8 cellular contexts compared by ENCODE assay signal in the genomic region with DNA sequence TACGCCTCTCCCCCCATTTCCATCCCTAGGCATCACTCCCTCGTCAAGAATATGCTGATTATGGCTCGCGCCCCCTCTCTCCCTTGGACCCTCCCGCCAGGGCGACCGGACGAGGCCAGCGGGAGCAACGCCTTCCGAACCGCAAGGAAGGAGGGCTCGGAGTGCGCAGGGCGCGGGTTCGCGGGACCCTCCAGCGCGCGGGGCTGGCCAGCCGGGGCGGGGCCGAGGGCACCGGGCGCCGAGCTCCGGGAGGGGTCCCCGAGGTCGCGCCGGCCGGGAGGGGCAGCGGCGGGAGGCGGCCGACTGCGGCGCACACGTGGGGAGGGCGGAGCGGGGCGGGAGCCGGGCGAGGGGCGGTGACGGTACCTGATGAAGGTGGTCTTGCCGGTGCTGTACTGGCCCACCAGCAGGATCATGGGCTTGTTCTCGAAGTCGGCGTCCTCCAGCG. TPM values are rescaled to one million over a fixed set of nuclear protein-coding genes. Genes with fewer than 3 reads are reported as not detected.
DNase-seq lines count a peak whose midpoint lies in the region; ATAC-seq and TF ChIP-seq lines count a peak whose summit lies in the region.

No MANE protein-coding gene starts in this region.

- no peaks in the 10 kb centered on the region; the same call in 1 of the 2 replicates for H3K36me3 Mint-ChIP-seq in WTC11

- peaks cover 31% of the 10 kb centered on the region for H3K4me1 Mint-ChIP-seq in WTC11

- H3K27me3 ChIP-seq in heart left ventricle, result no peaks in the 10 kb centered on the region

- peak overlapping the region; percentile 85 for H3K4me3 Mint-ChIP-seq in WTC11

- WGBS in heart left ventricle, 4 donors, result 0 to 3% (median 1%) methylated on average over 6 to 52 of the region's 52 CpGs

- peaks cover 14 to 50% (median 43%) of the 10 kb centered on the region in 12 donors for H3K4me1 ChIP-seq in heart left ventricle

- peak overlapping the region; percentile 77 to 97 (median 94) for H3K27ac ChIP-seq in heart left ventricle

- POLR2A ChIA-PET in WTC11 (lab: Charles Lee), result interaction anchor here (0.8 to 1.2 kb wide), 3 partner anchors 18 to 198 kb away, joined by 3 to 8 read pairs (median 5); a partner anchor contains a TSS

- peak; percentile 36 for DNase-seq in stimulated activated CD8-positive, alpha-beta memory T cell treated with anti-CD3 and anti-CD28 coated beads, Interleukin-15, amount 100 ng/mL, for 1 hour (ENCODE audit: low read depth)
- DNase-seq in stimulated activated CD8-positive, alpha-beta memory T cell treated with anti-CD3 and anti-CD28 coated beads, Interleukin-4, amount 100 ng/mL, for 48 hours, result no peak
- DNase-seq in WTC11 (ENCODE audit: low spot score) (peak; percentile 59), heart left ventricle (peak in 1 of 5 donors; percentile 44), retinal pigment epithelial cell (ENCODE audit: low read depth) (no peak), UCSD-AML1 (lab: John Stamatoyannopoulos, UW; ENCODE audit: unreplicated experiment) (no peak)
- DNase-seq in stimulated activated CD4-positive, alpha-beta T cell treated with anti-CD3 and anti-CD28 coated beads, Interleukin-4, amount 100 ng/mL, for 4 hours, result no peak

- H3K9me3 Mint-ChIP-seq in WTC11, result no peaks in the 10 kb centered on the region

- H3K36me3 ChIP-seq in heart left ventricle, result no peaks in the 10 kb centered on the region

- no peaks in the 10 kb centered on the region; the same call in 1 of the 2 replicates for H3K27me3 Mint-ChIP-seq in WTC11 (ENCODE audit: low read depth)

- TF ChIP-seq POLR2A in heart left ventricle (IDR thresholded peaks at IDR 0.05), result no peak

- TF ChIP-seq CTCF in WTC11 (IDR thresholded peaks at IDR 0.05), result no peak
- no peak for TF ChIP-seq CTCF in heart left ventricle (IDR thresholded peaks at IDR 0.05)
- no peak for TF ChIP-seq CTCF in retinal pigment epithelial cell (conservative IDR thresholded peaks at IDR 0.05; ENCODE audit: low read depth, low read length)

- CTCF ChIA-PET in WTC11 (lab: Charles Lee), result interaction anchor here (0.6 to 3.2 kb wide), 20 partner anchors 8 to 413 kb away, joined by 3 to 18 read pairs (median 5); a partner anchor contains a TSS

- H3K27ac Mint-ChIP-seq in WTC11, result peak overlapping the region; percentile 45; the same call in 1 of the 2 replicates

- peak; percentile 23 for ATAC-seq in HG03025 (IDR thresholded peaks at IDR 0.05; ENCODE audit: low FRiP score, unreplicated experiment)
- peak; percentile 13 for ATAC-seq in WTC11
- ATAC-seq in heart left ventricle, result peak in 3 of 4 donors; percentile 0 to 62 (median 55)

- H3K4me3 ChIP-seq in heart left ventricle, result peak overlapping the region; percentile 68 to 99 (median 89)
- peak overlapping the region; percentile 87 for H3K4me3 ChIP-seq in retinal pigment epithelial cell (ENCODE audit: low read length)

- intact Hi-C loops in heart left ventricle (cut with DNase I), result loop anchor here in 8 of 10 donors (5.0 to 10.0 kb wide), 8 partner anchors 40 to 200 kb away; a partner anchor contains a TSS

- no peaks in the 10 kb centered on the region for H3K9me3 ChIP-seq in heart left ventricle

TF ChIP-seq in WTC11, 78 proteins besides CTCF, POLR2A, EP300 and RAD21:
- TF ChIP-seq SP1 (CRISPR knock-in tag; conservative IDR thresholded peaks at IDR 0.05) (no peak), ZNF423 (CRISPR knock-in tag; IDR thresholded peaks at IDR 0.05) (peak; percentile 46; the same call in 1 of the 2 replicates), GABPB1 (CRISPR knock-in tag; IDR thresholded peaks at IDR 0.05) (no peak), TEAD4 (CRISPR knock-in tag; IDR thresholded peaks at IDR 0.05) (no peak), MYBL2 (CRISPR knock-in tag; IDR thresholded peaks at IDR 0.05) (no peak), GTF2I (CRISPR knock-in tag; conservative IDR thresholded peaks at IDR 0.05) (no peak), ZBTB21 (CRISPR knock-in tag; IDR thresholded peaks at IDR 0.05; ENCODE audit: borderline replicate concordance) (no peak), PRRX2 (CRISPR knock-in tag; IDR thresholded peaks at IDR 0.05) (no peak), FOXK1 (CRISPR knock-in tag; IDR thresholded peaks at IDR 0.05) (no peak)
- TF ChIP-seq, protein P1, sequence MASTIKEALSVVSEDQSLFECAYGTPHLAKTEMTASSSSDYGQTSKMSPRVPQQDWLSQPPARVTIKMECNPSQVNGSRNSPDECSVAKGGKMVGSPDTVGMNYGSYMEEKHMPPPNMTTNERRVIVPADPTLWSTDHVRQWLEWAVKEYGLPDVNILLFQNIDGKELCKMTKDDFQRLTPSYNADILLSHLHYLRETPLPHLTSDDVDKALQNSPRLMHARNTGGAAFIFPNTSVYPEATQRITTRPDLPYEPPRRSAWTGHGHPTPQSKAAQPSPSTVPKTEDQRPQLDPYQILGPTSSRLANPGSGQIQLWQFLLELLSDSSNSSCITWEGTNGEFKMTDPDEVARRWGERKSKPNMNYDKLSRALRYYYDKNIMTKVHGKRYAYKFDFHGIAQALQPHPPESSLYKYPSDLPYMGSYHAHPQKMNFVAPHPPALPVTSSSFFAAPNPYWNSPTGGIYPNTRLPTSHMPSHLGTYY (CRISPR knock-in tag; IDR thresholded peaks at IDR 0.05), result no peak
- TF ChIP-seq, protein P2, sequence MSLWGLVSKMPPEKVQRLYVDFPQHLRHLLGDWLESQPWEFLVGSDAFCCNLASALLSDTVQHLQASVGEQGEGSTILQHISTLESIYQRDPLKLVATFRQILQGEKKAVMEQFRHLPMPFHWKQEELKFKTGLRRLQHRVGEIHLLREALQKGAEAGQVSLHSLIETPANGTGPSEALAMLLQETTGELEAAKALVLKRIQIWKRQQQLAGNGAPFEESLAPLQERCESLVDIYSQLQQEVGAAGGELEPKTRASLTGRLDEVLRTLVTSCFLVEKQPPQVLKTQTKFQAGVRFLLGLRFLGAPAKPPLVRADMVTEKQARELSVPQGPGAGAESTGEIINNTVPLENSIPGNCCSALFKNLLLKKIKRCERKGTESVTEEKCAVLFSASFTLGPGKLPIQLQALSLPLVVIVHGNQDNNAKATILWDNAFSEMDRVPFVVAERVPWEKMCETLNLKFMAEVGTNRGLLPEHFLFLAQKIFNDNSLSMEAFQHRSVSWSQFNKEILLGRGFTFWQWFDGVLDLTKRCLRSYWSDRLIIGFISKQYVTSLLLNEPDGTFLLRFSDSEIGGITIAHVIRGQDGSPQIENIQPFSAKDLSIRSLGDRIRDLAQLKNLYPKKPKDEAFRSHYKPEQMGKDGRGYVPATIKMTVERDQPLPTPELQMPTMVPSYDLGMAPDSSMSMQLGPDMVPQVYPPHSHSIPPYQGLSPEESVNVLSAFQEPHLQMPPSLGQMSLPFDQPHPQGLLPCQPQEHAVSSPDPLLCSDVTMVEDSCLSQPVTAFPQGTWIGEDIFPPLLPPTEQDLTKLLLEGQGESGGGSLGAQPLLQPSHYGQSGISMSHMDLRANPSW (CRISPR knock-in tag; conservative IDR thresholded peaks at IDR 0.05; ENCODE audit: low read depth), result no peak
- TF ChIP-seq, protein P3, sequence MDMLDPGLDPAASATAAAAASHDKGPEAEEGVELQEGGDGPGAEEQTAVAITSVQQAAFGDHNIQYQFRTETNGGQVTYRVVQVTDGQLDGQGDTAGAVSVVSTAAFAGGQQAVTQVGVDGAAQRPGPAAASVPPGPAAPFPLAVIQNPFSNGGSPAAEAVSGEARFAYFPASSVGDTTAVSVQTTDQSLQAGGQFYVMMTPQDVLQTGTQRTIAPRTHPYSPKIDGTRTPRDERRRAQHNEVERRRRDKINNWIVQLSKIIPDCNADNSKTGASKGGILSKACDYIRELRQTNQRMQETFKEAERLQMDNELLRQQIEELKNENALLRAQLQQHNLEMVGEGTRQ (CRISPR knock-in tag; IDR thresholded peaks at IDR 0.05), result peak; percentile 21; the same call in 1 of the 2 replicates
- TF ChIP-seq, protein P4, sequence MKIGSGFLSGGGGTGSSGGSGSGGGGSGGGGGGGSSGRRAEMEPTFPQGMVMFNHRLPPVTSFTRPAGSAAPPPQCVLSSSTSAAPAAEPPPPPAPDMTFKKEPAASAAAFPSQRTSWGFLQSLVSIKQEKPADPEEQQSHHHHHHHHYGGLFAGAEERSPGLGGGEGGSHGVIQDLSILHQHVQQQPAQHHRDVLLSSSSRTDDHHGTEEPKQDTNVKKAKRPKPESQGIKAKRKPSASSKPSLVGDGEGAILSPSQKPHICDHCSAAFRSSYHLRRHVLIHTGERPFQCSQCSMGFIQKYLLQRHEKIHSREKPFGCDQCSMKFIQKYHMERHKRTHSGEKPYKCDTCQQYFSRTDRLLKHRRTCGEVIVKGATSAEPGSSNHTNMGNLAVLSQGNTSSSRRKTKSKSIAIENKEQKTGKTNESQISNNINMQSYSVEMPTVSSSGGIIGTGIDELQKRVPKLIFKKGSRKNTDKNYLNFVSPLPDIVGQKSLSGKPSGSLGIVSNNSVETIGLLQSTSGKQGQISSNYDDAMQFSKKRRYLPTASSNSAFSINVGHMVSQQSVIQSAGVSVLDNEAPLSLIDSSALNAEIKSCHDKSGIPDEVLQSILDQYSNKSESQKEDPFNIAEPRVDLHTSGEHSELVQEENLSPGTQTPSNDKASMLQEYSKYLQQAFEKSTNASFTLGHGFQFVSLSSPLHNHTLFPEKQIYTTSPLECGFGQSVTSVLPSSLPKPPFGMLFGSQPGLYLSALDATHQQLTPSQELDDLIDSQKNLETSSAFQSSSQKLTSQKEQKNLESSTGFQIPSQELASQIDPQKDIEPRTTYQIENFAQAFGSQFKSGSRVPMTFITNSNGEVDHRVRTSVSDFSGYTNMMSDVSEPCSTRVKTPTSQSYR (CRISPR knock-in tag; IDR thresholded peaks at IDR 0.05), result no peak
TF ChIP-seq in WTC11: peak in this region for 2.

RNA-seq across cellular contexts. Expression of a gene that starts 0.4 kb away (rescaled TPM):
- total RNA-seq in WTC11 (2021) (20.8 to 23.9 TPM (median 21.3 TPM) in 3 replicates), heart left ventricle (10 to 100 TPM; 28.2 to 70.8 (median 43.9) TPM)
- polyA plus RNA-seq in heart left ventricle, result 10 to 100 TPM; 25.6 to 46.5 TPM

RNA-seq across cellular contexts. Expression of a gene that starts 48.9 kb away (rescaled TPM):
- total RNA-seq in WTC11 (2021), result 0.02 TPM in 1 of 3 replicates, not detected in the others
- 1 to 10 TPM in 1 of 9 donors, under 1 TPM in 3, not detected in 5; 0.05 to 1.1 (median 0.05) TPM for total RNA-seq in heart left ventricle
- under 1 TPM in 1 of 2 donors, not detected in 1; 0.01 TPM for polyA plus RNA-seq in heart left ventricle

Comparison
In these comparisons a context has a peak if more than half of its experiments do, and no peak if none do; other contexts are left out.
1. DNase-seq: peak in stimulated activated CD8-positive, alpha-beta memory T cell treated with anti-CD3 and anti-CD28 coated beads, Interleukin-15, amount 100 ng/mL, for 1 hour (single experiment) and WTC11 (single experiment); none in stimulated activated CD8-positive, alpha-beta memory T cell treated with anti-CD3 and anti-CD28 coated beads, Interleukin-4, amount 100 ng/mL, for 48 hours (single experiment), retinal pigment epithelial cell (single experiment), UCSD-AML1 (single experiment) and stimulated activated CD4-positive, alpha-beta T cell treated with anti-CD3 and anti-CD28 coated beads, Interleukin-4, amount 100 ng/mL, for 4 hours (0 of 2).
2. Peak in every context shown above with its lines, with median percentiles within 50 percentile points of each other: ATAC-seq.